ENCODE assay signal across 8 cellular contexts in the genomic region with DNA sequence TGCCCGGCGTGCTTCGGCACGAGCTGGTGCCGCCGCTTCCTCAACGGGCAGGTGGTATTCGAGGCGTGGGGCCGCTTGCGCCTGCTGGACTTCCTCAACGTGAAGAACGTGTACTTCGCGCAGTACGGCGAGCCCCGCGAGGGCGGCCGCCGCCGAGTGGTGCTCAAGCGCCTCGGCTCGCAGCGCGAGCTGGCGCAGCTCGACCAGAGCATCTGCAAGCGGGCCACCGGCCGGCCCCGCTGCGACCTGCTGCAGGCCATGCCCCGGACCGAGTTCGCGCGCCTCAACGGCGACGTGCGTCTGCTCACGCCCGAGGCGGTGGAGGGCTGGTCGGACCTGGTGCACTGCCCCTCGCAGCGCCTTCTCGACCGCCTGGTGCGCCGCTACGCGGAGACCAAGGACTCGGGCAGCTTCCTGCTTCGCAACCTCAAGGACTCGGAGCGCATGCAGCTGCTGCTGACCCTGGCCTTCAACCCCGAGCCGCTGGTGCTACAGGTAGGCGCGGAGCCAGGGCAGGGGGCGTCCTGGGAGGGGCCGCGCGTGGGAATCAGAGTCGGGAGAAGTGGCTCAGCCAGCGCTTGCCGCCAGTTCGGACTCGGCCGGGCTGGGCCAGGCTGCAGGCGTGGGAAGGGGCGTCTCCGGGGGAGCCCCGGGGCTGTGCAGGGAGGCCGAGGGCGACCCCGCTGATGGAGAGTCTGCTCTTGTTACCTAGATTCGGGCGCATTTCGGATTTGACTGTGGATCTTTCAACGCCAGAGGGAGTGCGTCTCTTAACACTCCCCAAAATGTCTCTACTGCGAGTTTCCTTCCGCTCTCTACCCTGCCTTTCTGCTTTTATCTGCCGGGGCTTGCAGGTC. TPM values are rescaled to one million over a fixed set of nuclear protein-coding genes. Genes with fewer than 3 reads are reported as not detected.
A peak's percentile ranks its signal among the peaks of the same experiment; 100 is the strongest.
DNase-seq lines count a peak whose midpoint lies in the region; ATAC-seq and TF ChIP-seq lines count a peak whose summit lies in the region.

No MANE protein-coding gene starts in this region.

- H3K4me3 ChIP-seq in astrocyte of the cerebellum (ENCODE audit: low read depth, low read length) (peak overlapping the region; percentile 94), vagina (peak overlapping the region; percentile 72 to 95)

- H3K4me1 ChIP-seq in vagina, result peaks cover 31% of the 10 kb centered on the region

- ATAC-seq in GM18498 (IDR thresholded peaks at IDR 0.05; ENCODE audit: unreplicated experiment) (peak; percentile 37), HG02884 (IDR thresholded peaks at IDR 0.05; ENCODE audit: unreplicated experiment) (peak; percentile 24)

- intact Hi-C loops in vagina (cut with DNase I), result no loop called here

- DNase-seq in NCI-H1436 treated with DMSO at 0.1 percent for 48 hours (lab: John Stamatoyannopoulos, UW) (peak; percentile 70), T-helper 2 cell (peak; percentile 23 to 87 (median 60)), astrocyte of the cerebellum (ENCODE audit: low read depth) (peak; percentile 84), hepatic stellate cell (ENCODE audit: low spot score) (peak; percentile 72), putamen (ENCODE audit: low spot score) (peak; percentile 86), vagina (ENCODE audit: extremely low spot score in 2 of 2) (no peak)

- H3K27me3 ChIP-seq in vagina, result no peaks in the 10 kb centered on the region

- in situ Hi-C loops in astrocyte of the cerebellum (cut with HindIII; ENCODE audit: low sequenced_read_pairs), result no loop called here

- H3K36me3 ChIP-seq in vagina, result no peaks in the 10 kb centered on the region

- no peaks in the 10 kb centered on the region for H3K9me3 ChIP-seq in vagina

- peak overlapping the region; percentile 99 for H3K27ac ChIP-seq in vagina

- no peak for TF ChIP-seq POLR2A in vagina (IDR thresholded peaks at IDR 0.05)

- peak; percentile 61 for TF ChIP-seq CTCF in astrocyte of the cerebellum (IDR thresholded peaks at IDR 0.05; ENCODE audit: low read depth, low read length, missing control alignments)
- TF ChIP-seq CTCF in vagina (IDR thresholded peaks at IDR 0.05), result peak in 1 of 3 experiments; percentile 14

RNA-seq across cellular contexts. Expression of a gene that starts 1.1 kb away (rescaled TPM):
- 26.5 TPM for total RNA-seq in vagina

Comparison
In these comparisons a context has a peak if more than half of its experiments do, and no peak if none do; other contexts are left out.
1. DNase-seq: peak in NCI-H1436 treated with DMSO at 0.1 percent for 48 hours (single experiment), T-helper 2 cell (5 of 5), astrocyte of the cerebellum (single experiment), hepatic stellate cell (single experiment) and putamen (single experiment); none in vagina (0 of 2).